ENCODE assay signal across 11 cellular contexts in the genomic region with DNA sequence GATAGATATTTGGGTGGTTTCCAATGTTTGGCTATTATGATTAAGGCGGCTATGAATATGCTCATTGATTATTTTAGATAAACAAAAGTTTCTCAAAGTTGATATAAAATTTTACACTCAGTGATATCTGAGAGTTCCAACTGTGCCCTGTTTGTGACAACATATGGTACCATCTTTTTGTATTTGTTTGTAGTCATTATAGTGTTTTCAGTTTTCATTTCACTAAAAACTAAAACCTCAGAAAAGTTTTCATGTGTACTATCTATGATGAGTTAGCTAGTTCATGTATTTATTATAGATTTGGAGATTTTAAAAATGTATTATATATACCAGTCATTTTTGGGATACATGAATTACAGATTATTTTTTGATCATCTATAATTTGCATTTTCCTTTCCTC.
"Had no signal": no experiment of that assay in that cellular context is flagged by ENCODE, and none has a peak within 500 bp of the region (broad histone marks: within the 10 kb centered on the region; RNA-seq: fewer than 3 reads in every experiment).

No MANE protein-coding gene starts in this region.

- H3K4me3 ChIP-seq: GM23248, GM23338, HAP-1 had no signal

- H3K9ac ChIP-seq: GM23248 had no signal

- ATAC-seq: GM23338, HCT116 had no signal

- H3K9me3 ChIP-seq: HAP-1 had no signal

- FAIRE-seq: H1, H54 had no signal

- H3K4me1 ChIP-seq: HAP-1 had no signal

- DNase-seq: GM23248, GOT3, H7, H9, HCEC 1CT, HFFc6 had no signal

- H3K4me2 ChIP-seq: GM23338 had no signal

- H3K27ac ChIP-seq: GM23248 had no signal

- H3K36me3 ChIP-seq: HAP-1 had no signal

- H2AFZ ChIP-seq: GM23248, GM23338 had no signal
